Comparison of ENCODE assay signal across 13 cellular contexts in genomic region chr22:47616396-47617020, GRCh38.
"Had no signal": no experiment of that assay in that cellular context is flagged by ENCODE, and none has a peak within 500 bp of the region (broad histone marks: within the 10 kb centered on the region; RNA-seq: fewer than 3 reads in every experiment).

No MANE protein-coding gene starts in this region.

- DNase-seq: activated CD4-positive, alpha-beta T cell treated with anti-CD3 and anti-CD28 coated beads for 4 hours; activated CD4-positive, alpha-beta T cell treated with anti-CD3 and anti-CD28 coated beads, Interleukin-2, amount 50 U/mL, for 48 hours; activated CD4-positive, CD25-positive, alpha-beta regulatory T cell; activated gamma-delta T cell; activated naive CD4-positive, alpha-beta T cell treated with anti-CD3 and anti-CD28 coated beads, Interleukin-2, amount 50 U/mL, for 16 hours; activated naive CD8-positive, alpha-beta T cell treated with anti-CD3 and anti-CD28 coated beads, Interleukin-2, amount 50 U/mL, for 24 hours; activated T-cell treated with anti-CD3 and anti-CD28 coated beads, Interleukin-2, amount 50 U/mL, for 72 hours; body of pancreas; effector memory CD8-positive, alpha-beta T cell; glutamatergic neuron; mesenchymal stem cell; stimulated activated CD4-positive, alpha-beta T cell treated with anti-CD3 and anti-CD28 coated beads, Interleukin-4, amount 100 ng/mL, for 4 hours; T-helper 17 cell had no signal

- ATAC-seq: activated naive CD8-positive, alpha-beta T cell treated with anti-CD3 and anti-CD28 coated beads, Interleukin-2, amount 50 U/mL, for 24 hours; activated T-cell treated with anti-CD3 and anti-CD28 coated beads, Interleukin-2, amount 50 U/mL, for 72 hours; body of pancreas; effector memory CD8-positive, alpha-beta T cell; T-helper 17 cell had no signal
